In the genomic region with DNA sequence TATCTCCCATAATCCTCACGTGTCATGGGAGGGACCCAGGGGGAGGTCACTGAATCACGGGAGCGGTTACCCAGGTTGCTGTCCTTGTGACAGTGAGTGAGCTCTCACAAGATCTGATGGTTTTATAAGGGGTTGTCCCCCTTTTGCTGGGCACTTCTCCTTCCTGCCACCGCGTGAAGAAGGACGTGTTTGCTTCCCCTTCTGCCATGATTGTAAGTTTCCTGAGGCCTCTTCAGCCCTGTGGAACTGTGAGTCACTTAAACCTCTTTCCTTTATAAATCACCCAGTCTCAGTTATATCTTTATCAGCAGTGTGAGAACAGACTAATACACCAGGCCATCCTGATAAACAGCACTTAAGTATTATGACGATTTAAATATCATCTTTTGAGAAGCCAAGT, we compare ENCODE assay signal across 16 cellular contexts. TPM values are rescaled to one million over a fixed set of nuclear protein-coding genes. Genes with fewer than 3 reads are reported as not detected.
"Had no signal": no experiment of that assay in that cellular context is flagged by ENCODE, and none has a peak within 500 bp of the region (broad histone marks: within the 10 kb centered on the region; RNA-seq: fewer than 3 reads in every experiment).

No MANE protein-coding gene starts in this region.

- H3K9me3 Mint-ChIP-seq: activated T-helper 1 cell treated with anti-CD3 and anti-CD28 coated beads, Interleukin-12 subunit alpha, Interleukin-12 subunit beta, Interleukin-2, Interleukin-4 antibody, amounts not matched to agents 30 ng/mL and 10 ng/mL and 1 ng/mL, durations not matched to agents 14 hours and 24 hours and 36 hours; central memory CD8-positive, alpha-beta T cell; effector memory CD8-positive, alpha-beta T cell; memory B cell; neural crest cell; stimulated activated naive CD8-positive, alpha-beta T cell treated with anti-CD3 and anti-CD28 coated beads, Interleukin-15, amount 100 ng/mL, for 72 hours had no signal

- H3K36me3 ChIP-seq: gastroesophageal sphincter, left ventricle myocardium inferior, ovary, sigmoid colon, thoracic aorta had no signal

- H3K27me3 ChIP-seq: body of pancreas, ovary, sigmoid colon had no signal

- H3K27ac Mint-ChIP-seq: activated T-helper 1 cell treated with anti-CD3 and anti-CD28 coated beads, Interleukin-12 subunit alpha, Interleukin-12 subunit beta, Interleukin-2, Interleukin-4 antibody, amounts not matched to agents 30 ng/mL and 10 ng/mL and 1 ng/mL, durations not matched to agents 14 hours and 24 hours and 36 hours; effector memory CD8-positive, alpha-beta T cell; memory B cell had no signal

- DNase-seq: activated naive CD4-positive, alpha-beta T cell treated with Interleukin-2 at 50 U/mL for 16 hours; amniotic stem cell; body of pancreas; effector memory CD8-positive, alpha-beta T cell; left ventricle myocardium inferior; ovary; sigmoid colon; stimulated activated CD4-positive, alpha-beta T cell treated with anti-CD3 and anti-CD28 coated beads, Interleukin-2, amount 100 ng/mL, for 24 hours; stimulated activated naive CD8-positive, alpha-beta T cell treated with anti-CD3 and anti-CD28 coated beads, Interleukin-15, amount 100 ng/mL, for 72 hours had no signal

- H3K4me3 Mint-ChIP-seq: activated T-helper 1 cell treated with anti-CD3 and anti-CD28 coated beads, Interleukin-12 subunit alpha, Interleukin-12 subunit beta, Interleukin-2, Interleukin-4 antibody, amounts not matched to agents 30 ng/mL and 10 ng/mL and 1 ng/mL, durations not matched to agents 14 hours and 24 hours and 36 hours; central memory CD8-positive, alpha-beta T cell; effector memory CD8-positive, alpha-beta T cell; memory B cell; neural crest cell; stimulated activated naive CD8-positive, alpha-beta T cell treated with anti-CD3 and anti-CD28 coated beads, Interleukin-15, amount 100 ng/mL, for 72 hours had no signal

- H3K36me3 Mint-ChIP-seq: memory B cell had no signal

- H3K27me3 Mint-ChIP-seq: central memory CD8-positive, alpha-beta T cell; effector memory CD8-positive, alpha-beta T cell; memory B cell; stimulated activated naive CD8-positive, alpha-beta T cell treated with anti-CD3 and anti-CD28 coated beads, Interleukin-15, amount 100 ng/mL, for 72 hours had no signal

- ATAC-seq: activated CD4-positive, CD25-positive, alpha-beta regulatory T cell treated with anti-CD3 and anti-CD28 coated beads, Interleukin-2, amount 50 U/mL, for 24 hours; body of pancreas; effector memory CD8-positive, alpha-beta T cell; gastroesophageal sphincter; stimulated activated naive CD8-positive, alpha-beta T cell treated with anti-CD3 and anti-CD28 coated beads, Interleukin-15, amount 100 ng/mL, for 72 hours had no signal

- H3K4me3 ChIP-seq: body of pancreas, gastroesophageal sphincter, left ventricle myocardium inferior, ovary, sigmoid colon, thoracic aorta had no signal

- H3K9me3 ChIP-seq: body of pancreas, gastroesophageal sphincter, left ventricle myocardium inferior, ovary, sigmoid colon, thoracic aorta had no signal

- H3K27ac ChIP-seq: body of pancreas, gastroesophageal sphincter, left ventricle myocardium inferior, ovary, sigmoid colon, thoracic aorta had no signal

RNA-seq across cellular contexts. Expression of gene COL9A3, which starts 29.5 kb away (rescaled TPM):
- total RNA-seq: activated T-helper 1 cell treated with anti-CD3 and anti-CD28 coated beads, Interleukin-12 subunit alpha, Interleukin-12 subunit beta, Interleukin-2, Interleukin-4 antibody, amounts not matched to agents 30 ng/mL and 10 ng/mL and 1 ng/mL, durations not matched to agents 14 hours and 24 hours and 36 hours had no signal
